Comparison of ENCODE assay signal across 9 cellular contexts in genomic region chr20:38127011-38127621, GRCh38. TPM values are rescaled to one million over a fixed set of nuclear protein-coding genes. Genes with fewer than 3 reads are reported as not detected.
DNase-seq lines count a peak whose midpoint lies in the region; ATAC-seq and TF ChIP-seq lines count a peak whose summit lies in the region.
"Had no signal": no experiment of that assay in that cellular context is flagged by ENCODE, and none has a peak within 500 bp of the region (broad histone marks: within the 10 kb centered on the region; RNA-seq: fewer than 3 reads in every experiment).

No MANE protein-coding gene starts in this region.

- H3K9ac ChIP-seq in fibroblast of lung (ENCODE audit: insufficient read depth, low read length): peak overlapping the region; percentile 14

- no peaks in the 10 kb centered on the region for H3K9me3 ChIP-seq in Peyer's patch
- H3K9me3 ChIP-seq in fibroblast of lung (ENCODE audit: control insufficient read depth, insufficient read depth, low read depth, low read length): no peaks in the 10 kb centered on the region
- no peaks in the 10 kb centered on the region for H3K9me3 ChIP-seq in ovary

- TF ChIP-seq EP300 in ovary (IDR thresholded peaks at IDR 0.05): no peak

- ATAC-seq in HG02623 (IDR thresholded peaks at IDR 0.05; ENCODE audit: unreplicated experiment) (no peak), GM21381 (IDR thresholded peaks at IDR 0.05; ENCODE audit: unreplicated experiment) (no peak), GM21717 (IDR thresholded peaks at IDR 0.05; ENCODE audit: unreplicated experiment) (no peak)

- DNase-seq in DMS153 (lab: John Stamatoyannopoulos, UW) (peak; percentile 74), Peyer's patch (peak in 2 of 3 donors; percentile 49 to 68), fibroblast of lung (ENCODE audit: low read depth in 2 of 2) (peak; percentile 78 to 92), ovary (peak in 4 of 5 donors; percentile 30 to 55 (median 44)), SIG-M5 treated with dmso at 0.1 percent for 504 hours (lab: John Stamatoyannopoulos, UW; ENCODE audit: unreplicated experiment) (no peak)
- DNase-seq: NCI-H1417 had no signal

- H3K36me3 ChIP-seq in Peyer's patch: peaks cover 0 to 25% (median 0%) of the 10 kb centered on the region in 3 donors
- peaks cover 1% of the 10 kb centered on the region for H3K36me3 ChIP-seq in fibroblast of lung (ENCODE audit: control insufficient read depth, insufficient read depth, low read length)
- no peaks in the 10 kb centered on the region for H3K36me3 ChIP-seq in ovary

- H3K27me3 ChIP-seq in Peyer's patch (no peaks in the 10 kb centered on the region), fibroblast of lung (ENCODE audit: control insufficient read depth, insufficient read depth, low read length) (no peaks in the 10 kb centered on the region), ovary (no peaks in the 10 kb centered on the region)

- no peaks in the 10 kb centered on the region for H4K20me1 ChIP-seq in fibroblast of lung (ENCODE audit: control insufficient read depth, extremely low read depth, insufficient read depth, low read length)

- H2AFZ ChIP-seq in fibroblast of lung (ENCODE audit: low read length): no peak overlapping the region

- 25 to 30% (median 29%) methylated on average over 12 of the region's 12 CpGs for WGBS in ovary, 3 donors

- TF ChIP-seq CTCF in Peyer's patch (IDR thresholded peaks at IDR 0.05) (peak in 1 of 6 experiments; percentile 7), fibroblast of lung (conservative IDR thresholded peaks at IDR 0.05 in 1 of 2, IDR thresholded peaks at IDR 0.05 in 1 of 2; ENCODE audit: low read depth in 1 of 2, low read length in 2 of 2) (no peak), ovary (IDR thresholded peaks at IDR 0.05) (no peak)

- intact Hi-C loops in ovary (cut with DNase I): no loop called here

- TF ChIP-seq POLR2A in Peyer's patch (IDR thresholded peaks at IDR 0.05) (no peak), ovary (IDR thresholded peaks at IDR 0.05) (no peak)

- no peaks in the 10 kb centered on the region for H3K79me2 ChIP-seq in fibroblast of lung (ENCODE audit: control insufficient read depth, insufficient read depth, low read length)

- peak overlapping the region; percentile 7 for H3K4me2 ChIP-seq in fibroblast of lung (ENCODE audit: extremely low read depth, insufficient read depth, low read length)

- H3K27ac ChIP-seq in Peyer's patch (peak overlapping the region; percentile 18 to 77 (median 62)), fibroblast of lung (ENCODE audit: insufficient read depth, low read length) (peak overlapping the region; percentile 66), ovary (peak overlapping the region; percentile 4 to 42)

- no peak overlapping the region for H3K4me3 ChIP-seq in Peyer's patch
- H3K4me3 ChIP-seq in fibroblast of lung (replicated peaks in 1 of 4; ENCODE audit: control extremely low read depth in 1 of 4, insufficient read depth in 1 of 4, low read depth in 3 of 4, low read length in 4 of 4): no peak overlapping the region
- H3K4me3 ChIP-seq in ovary: no peak overlapping the region

- H3K4me1 ChIP-seq in Peyer's patch (peaks cover 0 to 35% (median 0%) of the 10 kb centered on the region in 4 donors), fibroblast of lung (ENCODE audit: control insufficient read depth, extremely low read depth, insufficient read depth, low read length) (peaks cover 25% of the 10 kb centered on the region), ovary (ENCODE audit: insufficient read depth) (peaks cover 17% of the 10 kb centered on the region)

RNA-seq across cellular contexts. Expression of gene TGM2, which starts 38.0 kb away (rescaled TPM):
- total RNA-seq in Peyer's patch (100 to 1,000 TPM in 3 of 4 donors, 10 to 100 TPM in 1; 31.4 to 216 (median 145) TPM), fibroblast of lung (58.6 and 103 TPM in 2 replicates), ovary (100 to 1,000 TPM in 3 of 7 donors, 10 to 100 TPM in 4; 15.0 to 320 (median 52.8) TPM)
- polyA plus RNA-seq in fibroblast of lung (129 and 238 TPM in 2 replicates), ovary (10 to 100 TPM; 19.8 to 74.6 TPM)
- 135 and 254 TPM in 2 replicates for polyA plus RNA-seq in fibroblast of lung (2012)
- polyA minus RNA-seq in fibroblast of lung (ENCODE audit: low replicate concordance): 160 and 334 TPM in 2 replicates
